ENCODE assay signal across 14 cellular contexts in the genomic region with DNA sequence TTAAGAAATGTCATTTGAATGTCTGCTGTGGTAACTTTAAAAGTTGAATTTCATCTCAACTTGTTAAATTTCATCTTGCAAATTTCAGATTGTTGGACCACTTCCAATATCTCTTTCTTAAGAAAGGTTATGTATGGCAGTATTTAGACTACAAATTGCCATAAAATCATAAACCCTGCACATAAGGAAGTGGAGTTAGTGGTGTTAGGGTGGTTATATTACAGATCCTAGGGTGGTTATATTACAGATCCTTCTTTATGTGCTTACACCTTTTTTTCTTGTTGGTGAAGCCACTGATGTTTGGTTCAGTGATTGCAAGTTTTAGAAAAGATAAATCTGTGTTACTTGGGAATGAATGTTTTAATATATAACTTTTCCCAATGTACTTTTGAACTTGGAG. TPM values are rescaled to one million over a fixed set of nuclear protein-coding genes. Genes with fewer than 3 reads are reported as not detected.
DNase-seq lines count a peak whose midpoint lies in the region; ATAC-seq and TF ChIP-seq lines count a peak whose summit lies in the region.
"Had no signal": no experiment of that assay in that cellular context is flagged by ENCODE, and none has a peak within 500 bp of the region (broad histone marks: within the 10 kb centered on the region; RNA-seq: fewer than 3 reads in every experiment).

No MANE protein-coding gene starts in this region.

- H3K9me3 ChIP-seq in HEK293 (ENCODE audit: control insufficient read depth, insufficient read depth, low read depth, low read length) (no peaks in the 10 kb centered on the region), SK-N-MC (ENCODE audit: low read depth, low read length) (no peaks in the 10 kb centered on the region)

- H3K36me3 ChIP-seq in HEK293 (ENCODE audit: control insufficient read depth in 2 of 2, insufficient read depth in 1 of 2, low read length in 2 of 2) = no peaks in the 10 kb centered on the region
- no peaks in the 10 kb centered on the region for H3K36me3 ChIP-seq in SK-N-MC (ENCODE audit: insufficient read depth, low read length)

- no peaks in the 10 kb centered on the region for H3K9me3 Mint-ChIP-seq in stimulated activated memory B cell treated with anti-CD40 and anti-IgM and Interleukin-4, amounts not matched to agents 10 μg/mL and 1 μg/mL and 100 μg/mL, for 72 hours
- H3K9me3 Mint-ChIP-seq: CD14-positive monocyte; CD8-positive, alpha-beta T cell had no signal

- no peak for TF ChIP-seq CTCF in HEK293 (tag by site-specific recombination; IDR thresholded peaks at IDR 0.05)

- DNase-seq in SK-N-MC (ENCODE audit: low read depth, low spot score) = no peak
- DNase-seq in left colon = no peak
- DNase-seq in stimulated activated CD4-positive, alpha-beta T cell treated with anti-CD3 and anti-CD28 coated beads, Interleukin-2, amount 100 ng/mL, for 24 hours = no peak
- DNase-seq in stimulated activated naive CD4-positive, alpha-beta T cell (lab: John Stamatoyannopoulos, UW) = no peak
- DNase-seq: CD8-positive, alpha-beta T cell; COR-L47; DND-41; GDM1; HCEC 1CT; IMR-90 had no signal

- no peak overlapping the region for H3K4me3 ChIP-seq in HEK293 (ENCODE audit: low read depth, low read length)
- peak overlapping the region; percentile 8; the same call in 1 of the 2 replicates for H3K4me3 ChIP-seq in SK-N-MC

- intact Hi-C loops in left colon (cut with DNase I, micrococcal nuclease) = no loop called here

- CTCF ChIA-PET in HEK293 (lab: Yijun Ruan, JAX) = no interaction called here

- no peak overlapping the region for H3K4me3 Mint-ChIP-seq in stimulated activated memory B cell treated with anti-CD40 and anti-IgM and Interleukin-4, amounts not matched to agents 10 μg/mL and 1 μg/mL and 100 μg/mL, for 72 hours
- H3K4me3 Mint-ChIP-seq: CD14-positive monocyte; CD8-positive, alpha-beta T cell had no signal

- ATAC-seq in left colon = peak; percentile 87
- ATAC-seq in stimulated activated memory B cell treated with anti-CD40 and anti-IgM and Interleukin-4, amounts not matched to agents 10 μg/mL and 1 μg/mL and 100 μg/mL, for 72 hours = no peak
- ATAC-seq in GM21737 (IDR thresholded peaks at IDR 0.05; ENCODE audit: unreplicated experiment) = no peak
- ATAC-seq: CD8-positive, alpha-beta T cell had no signal

- H3K36me3 Mint-ChIP-seq in stimulated activated memory B cell treated with anti-CD40 and anti-IgM and Interleukin-4, amounts not matched to agents 10 μg/mL and 1 μg/mL and 100 μg/mL, for 72 hours = peaks cover 21% of the 10 kb centered on the region
- H3K36me3 Mint-ChIP-seq: CD8-positive, alpha-beta T cell had no signal

- H3K4me1 Mint-ChIP-seq in stimulated activated memory B cell treated with anti-CD40 and anti-IgM and Interleukin-4, amounts not matched to agents 10 μg/mL and 1 μg/mL and 100 μg/mL, for 72 hours = peaks cover 40% of the 10 kb centered on the region

- POLR2A ChIA-PET in HEK293 (lab: Yijun Ruan, JAX) = no interaction called here

- H3K4me1 ChIP-seq in HEK293 (ENCODE audit: control insufficient read depth, insufficient read depth, low read length) = peaks cover 19% of the 10 kb centered on the region

- H3K27me3 Mint-ChIP-seq in stimulated activated memory B cell treated with anti-CD40 and anti-IgM and Interleukin-4, amounts not matched to agents 10 μg/mL and 1 μg/mL and 100 μg/mL, for 72 hours = no peaks in the 10 kb centered on the region

- H3K9ac ChIP-seq in SK-N-MC (ENCODE audit: insufficient read length) = no peak overlapping the region

- no peak overlapping the region for H3K27ac ChIP-seq in HEK293 (ENCODE audit: extremely low read depth, low read depth, low read length)
- H3K27ac ChIP-seq in SK-N-MC = peak overlapping the region; percentile 39; the same call in 1 of the 2 replicates

- peak overlapping the region; percentile 18 for H3K27ac Mint-ChIP-seq in stimulated activated memory B cell treated with anti-CD40 and anti-IgM and Interleukin-4, amounts not matched to agents 10 μg/mL and 1 μg/mL and 100 μg/mL, for 72 hours
- H3K27ac Mint-ChIP-seq: CD14-positive monocyte; CD8-positive, alpha-beta T cell had no signal

TF ChIP-seq in HEK293, 187 proteins besides CTCF, POLR2A, EP300 and RAD21:
- TF ChIP-seq, protein P1, sequence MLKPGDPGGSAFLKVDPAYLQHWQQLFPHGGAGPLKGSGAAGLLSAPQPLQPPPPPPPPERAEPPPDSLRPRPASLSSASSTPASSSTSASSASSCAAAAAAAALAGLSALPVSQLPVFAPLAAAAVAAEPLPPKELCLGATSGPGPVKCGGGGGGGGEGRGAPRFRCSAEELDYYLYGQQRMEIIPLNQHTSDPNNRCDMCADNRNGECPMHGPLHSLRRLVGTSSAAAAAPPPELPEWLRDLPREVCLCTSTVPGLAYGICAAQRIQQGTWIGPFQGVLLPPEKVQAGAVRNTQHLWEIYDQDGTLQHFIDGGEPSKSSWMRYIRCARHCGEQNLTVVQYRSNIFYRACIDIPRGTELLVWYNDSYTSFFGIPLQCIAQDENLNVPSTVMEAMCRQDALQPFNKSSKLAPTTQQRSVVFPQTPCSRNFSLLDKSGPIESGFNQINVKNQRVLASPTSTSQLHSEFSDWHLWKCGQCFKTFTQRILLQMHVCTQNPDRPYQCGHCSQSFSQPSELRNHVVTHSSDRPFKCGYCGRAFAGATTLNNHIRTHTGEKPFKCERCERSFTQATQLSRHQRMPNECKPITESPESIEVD (tag by site-specific recombination; IDR thresholded peaks at IDR 0.05) = 0 out of 2 replicates have a peak, but pooled peaks have one; percentile 14
- TF ChIP-seq KLF16 (tag by site-specific recombination; IDR thresholded peaks at IDR 0.05) = no peak
- TF ChIP-seq, protein P2, sequence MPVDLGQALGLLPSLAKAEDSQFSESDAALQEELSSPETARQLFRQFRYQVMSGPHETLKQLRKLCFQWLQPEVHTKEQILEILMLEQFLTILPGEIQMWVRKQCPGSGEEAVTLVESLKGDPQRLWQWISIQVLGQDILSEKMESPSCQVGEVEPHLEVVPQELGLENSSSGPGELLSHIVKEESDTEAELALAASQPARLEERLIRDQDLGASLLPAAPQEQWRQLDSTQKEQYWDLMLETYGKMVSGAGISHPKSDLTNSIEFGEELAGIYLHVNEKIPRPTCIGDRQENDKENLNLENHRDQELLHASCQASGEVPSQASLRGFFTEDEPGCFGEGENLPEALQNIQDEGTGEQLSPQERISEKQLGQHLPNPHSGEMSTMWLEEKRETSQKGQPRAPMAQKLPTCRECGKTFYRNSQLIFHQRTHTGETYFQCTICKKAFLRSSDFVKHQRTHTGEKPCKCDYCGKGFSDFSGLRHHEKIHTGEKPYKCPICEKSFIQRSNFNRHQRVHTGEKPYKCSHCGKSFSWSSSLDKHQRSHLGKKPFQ (tag by site-specific recombination; IDR thresholded peaks at IDR 0.05) = no peak
- TF ChIP-seq ZNF670 (tag by site-specific recombination; IDR thresholded peaks at IDR 0.05; ENCODE audit: low read depth) = no peak
TF ChIP-seq in HEK293: peak in this region for 1.

RNA-seq across cellular contexts. Expression of a gene that starts 9.0 kb away (rescaled TPM):
- total RNA-seq in left colon = 10 to 100 TPM in 1 of 2 donors, 1 to 10 TPM in 1; 8.0 to 10.9 TPM
